In the genomic region with DNA sequence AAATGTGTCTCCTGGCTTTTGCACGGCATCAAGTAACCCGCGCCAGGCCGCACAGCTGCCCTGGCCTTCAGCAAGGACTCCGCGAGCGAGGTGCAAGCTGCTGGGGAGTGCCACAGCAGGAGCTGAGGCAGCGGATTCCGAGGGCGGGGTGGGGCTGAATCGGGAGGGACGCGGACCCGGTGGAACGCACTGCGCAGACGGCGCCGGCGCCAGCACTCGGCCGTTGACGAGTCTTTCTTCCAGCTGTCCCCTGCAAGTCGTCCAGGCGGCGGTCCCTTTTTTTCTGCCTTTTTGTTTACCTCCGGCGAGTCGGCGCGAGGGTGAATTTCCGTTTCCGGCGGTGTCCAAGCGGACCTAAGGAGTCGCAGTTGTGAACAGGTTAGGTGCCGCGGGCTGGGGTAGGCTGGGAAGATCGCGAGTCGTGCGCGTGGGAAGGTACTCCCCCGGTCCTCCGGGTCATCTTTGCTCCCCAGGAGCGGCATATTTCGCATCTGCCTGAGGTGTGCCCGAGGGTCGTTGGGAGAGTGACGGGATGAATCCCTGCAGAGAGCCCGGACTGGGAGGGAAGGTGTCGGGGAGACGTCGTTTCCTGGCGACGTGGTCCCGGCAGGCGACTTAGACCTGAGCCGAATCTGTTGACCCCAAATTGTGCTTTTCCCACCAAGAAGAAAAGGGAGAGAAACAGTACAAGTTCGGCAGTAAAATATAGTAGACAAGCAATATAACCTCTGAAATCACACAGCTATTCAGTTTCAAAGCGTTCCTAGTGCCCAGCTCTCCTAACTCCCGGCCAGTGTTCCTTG, we compare ENCODE assay signal across 1 cellular context.
TF ChIP-seq lines count a peak whose summit lies in the region.
"Not testable (repeated sequence)": the region's sequence is repeated elsewhere in the genome, so short reads cannot be mapped to it uniquely, and the experiment has no call there.

No MANE protein-coding gene starts in this region.

TF ChIP-seq in HepG2, 621 proteins besides CTCF, POLR2A, EP300 and RAD21 (continued from another document and continues in another):
- TF ChIP-seq, protein P1, sequence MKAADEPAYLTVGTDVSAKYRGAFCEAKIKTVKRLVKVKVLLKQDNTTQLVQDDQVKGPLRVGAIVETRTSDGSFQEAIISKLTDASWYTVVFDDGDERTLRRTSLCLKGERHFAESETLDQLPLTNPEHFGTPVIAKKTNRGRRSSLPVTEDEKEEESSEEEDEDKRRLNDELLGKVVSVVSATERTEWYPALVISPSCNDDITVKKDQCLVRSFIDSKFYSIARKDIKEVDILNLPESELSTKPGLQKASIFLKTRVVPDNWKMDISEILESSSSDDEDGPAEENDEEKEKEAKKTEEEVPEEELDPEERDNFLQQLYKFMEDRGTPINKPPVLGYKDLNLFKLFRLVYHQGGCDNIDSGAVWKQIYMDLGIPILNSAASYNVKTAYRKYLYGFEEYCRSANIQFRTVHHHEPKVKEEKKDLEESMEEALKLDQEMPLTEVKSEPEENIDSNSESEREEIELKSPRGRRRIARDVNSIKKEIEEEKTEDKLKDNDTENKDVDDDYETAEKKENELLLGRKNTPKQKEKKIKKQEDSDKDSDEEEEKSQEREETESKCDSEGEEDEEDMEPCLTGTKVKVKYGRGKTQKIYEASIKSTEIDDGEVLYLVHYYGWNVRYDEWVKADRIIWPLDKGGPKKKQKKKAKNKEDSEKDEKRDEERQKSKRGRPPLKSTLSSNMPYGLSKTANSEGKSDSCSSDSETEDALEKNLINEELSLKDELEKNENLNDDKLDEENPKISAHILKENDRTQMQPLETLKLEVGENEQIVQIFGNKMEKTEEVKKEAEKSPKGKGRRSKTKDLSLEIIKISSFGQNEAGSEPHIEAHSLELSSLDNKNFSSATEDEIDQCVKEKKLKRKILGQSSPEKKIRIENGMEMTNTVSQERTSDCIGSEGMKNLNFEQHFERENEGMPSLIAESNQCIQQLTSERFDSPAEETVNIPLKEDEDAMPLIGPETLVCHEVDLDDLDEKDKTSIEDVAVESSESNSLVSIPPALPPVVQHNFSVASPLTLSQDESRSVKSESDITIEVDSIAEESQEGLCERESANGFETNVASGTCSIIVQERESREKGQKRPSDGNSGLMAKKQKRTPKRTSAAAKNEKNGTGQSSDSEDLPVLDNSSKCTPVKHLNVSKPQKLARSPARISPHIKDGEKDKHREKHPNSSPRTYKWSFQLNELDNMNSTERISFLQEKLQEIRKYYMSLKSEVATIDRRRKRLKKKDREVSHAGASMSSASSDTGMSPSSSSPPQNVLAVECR (CRISPR knock-in tag; IDR thresholded peaks at IDR 0.05; ENCODE audit: borderline replicate concordance): peak; percentile 14; the same call in 1 of the 2 replicates
- 0 out of 2 replicates have a peak, but pooled peaks have one; percentile 40 for TF ChIP-seq DR1 (CRISPR knock-in tag; IDR thresholded peaks at IDR 0.05)
- peak; percentile 45; the same call in 1 of the 2 replicates for TF ChIP-seq HDAC1 (CRISPR knock-in tag; IDR thresholded peaks at IDR 0.05)
- TF ChIP-seq, protein P2, sequence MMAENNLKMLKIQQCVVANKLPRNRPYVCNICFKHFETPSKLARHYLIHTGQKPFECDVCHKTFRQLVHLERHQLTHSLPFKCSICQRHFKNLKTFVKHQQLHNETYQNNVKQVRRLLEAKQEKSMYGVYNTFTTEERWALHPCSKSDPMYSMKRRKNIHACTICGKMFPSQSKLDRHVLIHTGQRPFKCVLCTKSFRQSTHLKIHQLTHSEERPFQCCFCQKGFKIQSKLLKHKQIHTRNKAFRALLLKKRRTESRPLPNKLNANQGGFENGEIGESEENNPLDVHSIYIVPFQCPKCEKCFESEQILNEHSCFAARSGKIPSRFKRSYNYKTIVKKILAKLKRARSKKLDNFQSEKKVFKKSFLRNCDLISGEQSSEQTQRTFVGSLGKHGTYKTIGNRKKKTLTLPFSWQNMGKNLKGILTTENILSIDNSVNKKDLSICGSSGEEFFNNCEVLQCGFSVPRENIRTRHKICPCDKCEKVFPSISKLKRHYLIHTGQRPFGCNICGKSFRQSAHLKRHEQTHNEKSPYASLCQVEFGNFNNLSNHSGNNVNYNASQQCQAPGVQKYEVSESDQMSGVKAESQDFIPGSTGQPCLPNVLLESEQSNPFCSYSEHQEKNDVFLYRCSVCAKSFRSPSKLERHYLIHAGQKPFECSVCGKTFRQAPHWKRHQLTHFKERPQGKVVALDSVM (CRISPR knock-in tag; IDR thresholded peaks at IDR 0.05): peak; percentile 54; the same call in 1 of the 2 replicates
- peak; percentile 42; the same call in 1 of the 2 replicates for TF ChIP-seq SPEN (CRISPR knock-in tag; IDR thresholded peaks at IDR 0.05; ENCODE audit: low read depth)
- peak; percentile 58; the same call in 1 of the 2 replicates for TF ChIP-seq ZNF709 (CRISPR knock-in tag; IDR thresholded peaks at IDR 0.05)
- peak; percentile 46; the same call in 1 of the 2 replicates for TF ChIP-seq TBX2 (CRISPR knock-in tag; IDR thresholded peaks at IDR 0.05; ENCODE audit: borderline replicate concordance)
- TF ChIP-seq KMT2B (CRISPR knock-in tag; IDR thresholded peaks at IDR 0.05): peak; percentile 74
- TF ChIP-seq POLR2G (IDR thresholded peaks at IDR 0.05; ENCODE audit: low read depth, low read length): peak; percentile 84
- not testable (repeated sequence) for TF ChIP-seq FOXP1 (IDR thresholded peaks at IDR 0.05)
- 0 out of 2 replicates have a peak, but pooled peaks have one; percentile 10 for TF ChIP-seq FOXP1 (CRISPR knock-in tag; IDR thresholded peaks at IDR 0.05)
- TF ChIP-seq MYC (CRISPR knock-in tag; IDR thresholded peaks at IDR 0.05; ENCODE audit: borderline replicate concordance): peak; percentile 46; the same call in 1 of the 2 replicates
- TF ChIP-seq, protein P3, sequence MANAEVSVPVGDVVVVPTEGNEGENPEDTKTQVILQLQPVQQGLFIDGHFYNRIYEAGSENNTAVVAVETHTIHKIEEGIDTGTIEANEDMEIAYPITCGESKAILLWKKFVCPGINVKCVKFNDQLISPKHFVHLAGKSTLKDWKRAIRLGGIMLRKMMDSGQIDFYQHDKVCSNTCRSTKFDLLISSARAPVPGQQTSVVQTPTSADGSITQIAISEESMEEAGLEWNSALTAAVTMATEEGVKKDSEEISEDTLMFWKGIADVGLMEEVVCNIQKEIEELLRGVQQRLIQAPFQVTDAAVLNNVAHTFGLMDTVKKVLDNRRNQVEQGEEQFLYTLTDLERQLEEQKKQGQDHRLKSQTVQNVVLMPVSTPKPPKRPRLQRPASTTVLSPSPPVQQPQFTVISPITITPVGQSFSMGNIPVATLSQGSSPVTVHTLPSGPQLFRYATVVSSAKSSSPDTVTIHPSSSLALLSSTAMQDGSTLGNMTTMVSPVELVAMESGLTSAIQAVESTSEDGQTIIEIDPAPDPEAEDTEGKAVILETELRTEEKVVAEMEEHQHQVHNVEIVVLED (CRISPR knock-in tag; IDR thresholded peaks at IDR 0.05; ENCODE audit: borderline replicate concordance): 0 out of 2 replicates have a peak, but pooled peaks have one; percentile 35
- TF ChIP-seq, protein P4, sequence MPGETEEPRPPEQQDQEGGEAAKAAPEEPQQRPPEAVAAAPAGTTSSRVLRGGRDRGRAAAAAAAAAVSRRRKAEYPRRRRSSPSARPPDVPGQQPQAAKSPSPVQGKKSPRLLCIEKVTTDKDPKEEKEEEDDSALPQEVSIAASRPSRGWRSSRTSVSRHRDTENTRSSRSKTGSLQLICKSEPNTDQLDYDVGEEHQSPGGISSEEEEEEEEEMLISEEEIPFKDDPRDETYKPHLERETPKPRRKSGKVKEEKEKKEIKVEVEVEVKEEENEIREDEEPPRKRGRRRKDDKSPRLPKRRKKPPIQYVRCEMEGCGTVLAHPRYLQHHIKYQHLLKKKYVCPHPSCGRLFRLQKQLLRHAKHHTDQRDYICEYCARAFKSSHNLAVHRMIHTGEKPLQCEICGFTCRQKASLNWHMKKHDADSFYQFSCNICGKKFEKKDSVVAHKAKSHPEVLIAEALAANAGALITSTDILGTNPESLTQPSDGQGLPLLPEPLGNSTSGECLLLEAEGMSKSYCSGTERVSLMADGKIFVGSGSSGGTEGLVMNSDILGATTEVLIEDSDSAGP (CRISPR knock-in tag; IDR thresholded peaks at IDR 0.05; ENCODE audit: borderline replicate concordance): peak; percentile 53; the same call in 1 of the 2 replicates
- TF ChIP-seq GATAD1 (CRISPR knock-in tag; IDR thresholded peaks at IDR 0.05): peak; percentile 78
- peak; percentile 55 for TF ChIP-seq HOXA3 (CRISPR knock-in tag; IDR thresholded peaks at IDR 0.05)
- TF ChIP-seq, protein P5, sequence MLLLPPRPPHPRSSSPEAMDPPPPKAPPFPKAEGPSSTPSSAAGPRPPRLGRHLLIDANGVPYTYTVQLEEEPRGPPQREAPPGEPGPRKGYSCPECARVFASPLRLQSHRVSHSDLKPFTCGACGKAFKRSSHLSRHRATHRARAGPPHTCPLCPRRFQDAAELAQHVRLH (CRISPR knock-in tag; IDR thresholded peaks at IDR 0.05; ENCODE audit: borderline replicate concordance, low read depth): 0 out of 2 replicates have a peak, but pooled peaks have one; percentile 53
- TF ChIP-seq, protein P6, sequence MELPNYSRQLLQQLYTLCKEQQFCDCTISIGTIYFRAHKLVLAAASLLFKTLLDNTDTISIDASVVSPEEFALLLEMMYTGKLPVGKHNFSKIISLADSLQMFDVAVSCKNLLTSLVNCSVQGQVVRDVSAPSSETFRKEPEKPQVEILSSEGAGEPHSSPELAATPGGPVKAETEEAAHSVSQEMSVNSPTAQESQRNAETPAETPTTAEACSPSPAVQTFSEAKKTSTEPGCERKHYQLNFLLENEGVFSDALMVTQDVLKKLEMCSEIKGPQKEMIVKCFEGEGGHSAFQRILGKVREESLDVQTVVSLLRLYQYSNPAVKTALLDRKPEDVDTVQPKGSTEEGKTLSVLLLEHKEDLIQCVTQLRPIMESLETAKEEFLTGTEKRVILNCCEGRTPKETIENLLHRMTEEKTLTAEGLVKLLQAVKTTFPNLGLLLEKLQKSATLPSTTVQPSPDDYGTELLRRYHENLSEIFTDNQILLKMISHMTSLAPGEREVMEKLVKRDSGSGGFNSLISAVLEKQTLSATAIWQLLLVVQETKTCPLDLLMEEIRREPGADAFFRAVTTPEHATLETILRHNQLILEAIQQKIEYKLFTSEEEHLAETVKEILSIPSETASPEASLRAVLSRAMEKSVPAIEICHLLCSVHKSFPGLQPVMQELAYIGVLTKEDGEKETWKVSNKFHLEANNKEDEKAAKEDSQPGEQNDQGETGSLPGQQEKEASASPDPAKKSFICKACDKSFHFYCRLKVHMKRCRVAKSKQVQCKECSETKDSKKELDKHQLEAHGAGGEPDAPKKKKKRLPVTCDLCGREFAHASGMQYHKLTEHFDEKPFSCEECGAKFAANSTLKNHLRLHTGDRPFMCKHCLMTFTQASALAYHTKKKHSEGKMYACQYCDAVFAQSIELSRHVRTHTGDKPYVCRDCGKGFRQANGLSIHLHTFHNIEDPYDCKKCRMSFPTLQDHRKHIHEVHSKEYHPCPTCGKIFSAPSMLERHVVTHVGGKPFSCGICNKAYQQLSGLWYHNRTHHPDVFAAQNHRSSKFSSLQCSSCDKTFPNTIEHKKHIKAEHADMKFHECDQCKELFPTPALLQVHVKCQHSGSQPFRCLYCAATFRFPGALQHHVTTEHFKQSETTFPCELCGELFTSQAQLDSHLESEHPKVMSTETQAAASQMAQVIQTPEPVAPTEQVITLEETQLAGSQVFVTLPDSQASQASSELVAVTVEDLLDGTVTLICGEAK (IDR thresholded peaks at IDR 0.05): peak; percentile 29; the same call in 1 of the 2 replicates
- TF ChIP-seq, protein P6 (CRISPR knock-in tag; IDR thresholded peaks at IDR 0.05): not testable (repeated sequence)
- peak; percentile 64 for TF ChIP-seq HNRNPLL (IDR thresholded peaks at IDR 0.05; ENCODE audit: low read depth, low read length, poor library complexity, severe bottlenecking)
- TF ChIP-seq, protein P7, sequence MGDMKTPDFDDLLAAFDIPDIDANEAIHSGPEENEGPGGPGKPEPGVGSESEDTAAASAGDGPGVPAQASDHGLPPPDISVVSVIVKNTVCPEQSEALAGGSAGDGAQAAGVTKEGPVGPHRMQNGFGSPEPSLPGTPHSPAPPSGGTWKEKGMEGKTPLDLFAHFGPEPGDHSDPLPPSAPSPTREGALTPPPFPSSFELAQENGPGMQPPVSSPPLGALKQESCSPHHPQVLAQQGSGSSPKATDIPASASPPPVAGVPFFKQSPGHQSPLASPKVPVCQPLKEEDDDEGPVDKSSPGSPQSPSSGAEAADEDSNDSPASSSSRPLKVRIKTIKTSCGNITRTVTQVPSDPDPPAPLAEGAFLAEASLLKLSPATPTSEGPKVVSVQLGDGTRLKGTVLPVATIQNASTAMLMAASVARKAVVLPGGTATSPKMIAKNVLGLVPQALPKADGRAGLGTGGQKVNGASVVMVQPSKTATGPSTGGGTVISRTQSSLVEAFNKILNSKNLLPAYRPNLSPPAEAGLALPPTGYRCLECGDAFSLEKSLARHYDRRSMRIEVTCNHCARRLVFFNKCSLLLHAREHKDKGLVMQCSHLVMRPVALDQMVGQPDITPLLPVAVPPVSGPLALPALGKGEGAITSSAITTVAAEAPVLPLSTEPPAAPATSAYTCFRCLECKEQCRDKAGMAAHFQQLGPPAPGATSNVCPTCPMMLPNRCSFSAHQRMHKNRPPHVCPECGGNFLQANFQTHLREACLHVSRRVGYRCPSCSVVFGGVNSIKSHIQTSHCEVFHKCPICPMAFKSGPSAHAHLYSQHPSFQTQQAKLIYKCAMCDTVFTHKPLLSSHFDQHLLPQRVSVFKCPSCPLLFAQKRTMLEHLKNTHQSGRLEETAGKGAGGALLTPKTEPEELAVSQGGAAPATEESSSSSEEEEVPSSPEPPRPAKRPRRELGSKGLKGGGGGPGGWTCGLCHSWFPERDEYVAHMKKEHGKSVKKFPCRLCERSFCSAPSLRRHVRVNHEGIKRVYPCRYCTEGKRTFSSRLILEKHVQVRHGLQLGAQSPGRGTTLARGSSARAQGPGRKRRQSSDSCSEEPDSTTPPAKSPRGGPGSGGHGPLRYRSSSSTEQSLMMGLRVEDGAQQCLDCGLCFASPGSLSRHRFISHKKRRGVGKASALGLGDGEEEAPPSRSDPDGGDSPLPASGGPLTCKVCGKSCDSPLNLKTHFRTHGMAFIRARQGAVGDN (CRISPR knock-in tag; IDR thresholded peaks at IDR 0.05): peak; percentile 76
- TF ChIP-seq ELF1 (CRISPR knock-in tag; IDR thresholded peaks at IDR 0.05): peak; percentile 20; the same call in 1 of the 2 replicates
- 0 out of 2 replicates have a peak, but pooled peaks have one; percentile 37 for TF ChIP-seq KDM2A (CRISPR knock-in tag; IDR thresholded peaks at IDR 0.05; ENCODE audit: borderline replicate concordance, low read depth)
